ENCODE assay signal across 11 cellular contexts in the genomic region with DNA sequence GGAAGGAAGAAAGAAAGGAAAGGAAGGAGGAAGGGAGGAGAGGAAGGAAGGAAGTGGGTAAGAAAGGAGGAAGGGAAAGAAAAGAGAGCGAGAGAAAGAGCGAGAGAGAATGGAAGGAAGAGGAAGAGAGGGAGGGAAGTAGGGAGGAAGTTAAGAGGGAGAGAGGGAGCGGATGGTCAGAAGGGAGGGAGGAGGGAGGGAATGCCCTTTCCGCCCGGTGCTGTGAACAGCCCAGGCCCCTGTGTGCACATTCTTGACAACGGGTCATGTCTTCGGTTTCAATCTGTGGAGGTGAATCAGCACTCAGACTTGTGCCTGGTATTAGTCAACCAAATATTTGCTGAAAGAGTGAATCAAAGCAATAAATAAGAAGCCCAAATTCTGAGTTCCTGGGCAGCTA. TPM values are rescaled to one million over a fixed set of nuclear protein-coding genes. Genes with fewer than 3 reads are reported as not detected.
DNase-seq lines count a peak whose midpoint lies in the region; ATAC-seq and TF ChIP-seq lines count a peak whose summit lies in the region.
"Had no signal": no experiment of that assay in that cellular context is flagged by ENCODE, and none has a peak within 500 bp of the region (broad histone marks: within the 10 kb centered on the region; RNA-seq: fewer than 3 reads in every experiment).

No MANE protein-coding gene starts in this region.

- H3K27me3 ChIP-seq in ascending aorta, result no peaks in the 10 kb centered on the region
- H3K27me3 ChIP-seq: thyroid gland had no signal

- H3K4me3 ChIP-seq in HFF-Myc (replicated peaks; ENCODE audit: low read depth, low read length), result no peak overlapping the region
- H3K4me3 ChIP-seq in ascending aorta, result no peak overlapping the region
- H3K4me3 ChIP-seq: thyroid gland had no signal

- TF ChIP-seq CTCF in HFF-Myc (IDR thresholded peaks at IDR 0.05; ENCODE audit: low read depth, low read length, missing control alignments) (no peak), ascending aorta (IDR thresholded peaks at IDR 0.05) (no peak)

- no peaks in the 10 kb centered on the region for H3K9me3 ChIP-seq in ascending aorta
- H3K9me3 ChIP-seq: thyroid gland had no signal

- DNase-seq in A172 (ENCODE audit: low spot score), result peak; percentile 97
- DNase-seq in HFF-Myc (ENCODE audit: extremely low read depth, low read depth), result peak; percentile 26
- DNase-seq in ascending aorta (ENCODE audit: low spot score in 2 of 2), result peak in 1 of 2 donors; percentile 84
- peak; percentile 88 for DNase-seq in islet precursor cell
- DNase-seq in DMS153 treated with DMSO at 0.1 percent for 48 hours (lab: John Stamatoyannopoulos, UW; ENCODE audit: unreplicated experiment), result no peak
- DNase-seq: Karpas-422, thyroid gland had no signal

- peaks cover 0 to 2% of the 10 kb centered on the region in 2 donors for H3K36me3 ChIP-seq in ascending aorta
- H3K36me3 ChIP-seq: thyroid gland had no signal

- peaks cover 0 to 40% of the 10 kb centered on the region in 2 donors for H3K4me1 ChIP-seq in ascending aorta
- H3K4me1 ChIP-seq: thyroid gland had no signal

- ATAC-seq in HG02840 (IDR thresholded peaks at IDR 0.05; ENCODE audit: low FRiP score, unreplicated experiment), result no peak
- ATAC-seq in HG03571 (IDR thresholded peaks at IDR 0.05; ENCODE audit: unreplicated experiment), result no peak
- ATAC-seq in GM21576 (IDR thresholded peaks at IDR 0.05; ENCODE audit: unreplicated experiment), result no peak

- intact Hi-C loops in ascending aorta (cut with DNase I), result loop anchor here (5.0 kb wide), 1 partner anchor 41 kb away; the partner anchor contains the start of gene PRUNE2

- peak overlapping the region; percentile 55 to 70 for H3K27ac ChIP-seq in ascending aorta
- H3K27ac ChIP-seq: C4-2B, thyroid gland had no signal

RNA-seq across cellular contexts. Expression of gene PRUNE2, which starts 39.2 kb away (rescaled TPM):
- total RNA-seq in A172 (2014; rRNA removed; shearing (Covaris generic)), result 3.6 and 9.3 TPM in 2 replicates
- total RNA-seq in ascending aorta, result 200 TPM

Comparison
In these comparisons a context has a peak if more than half of its experiments do, and no peak if none do; other contexts are left out.
1. RNA of gene PRUNE2, which starts 39.2 kb away (total RNA-seq): 200 TPM in ascending aorta (single experiment); 3.6 to 9.3 TPM in A172; every median in the first group is over 10 times any median in the second.